ENCODE assay signal across 1 cellular context in genomic region chr12:51953011-51953568, GRCh38.
TF ChIP-seq lines count a peak whose summit lies in the region.

No MANE protein-coding gene starts in this region.

TF ChIP-seq in K562, 482 proteins besides CTCF, POLR2A, EP300 and RAD21:
- no peak for TF ChIP-seq WHSC1 (IDR thresholded peaks at IDR 0.05; ENCODE audit: low read length)
- TF ChIP-seq THRB (CRISPR knock-in tag; conservative IDR thresholded peaks at IDR 0.05): no peak
- TF ChIP-seq MAZ (CRISPR knock-in tag; conservative IDR thresholded peaks at IDR 0.05 in 1 of 2, IDR thresholded peaks at IDR 0.05 in 1 of 2): no peak
- no peak for TF ChIP-seq SOX6 (IDR thresholded peaks at IDR 0.05)
- no peak for TF ChIP-seq KAT8 (IDR thresholded peaks at IDR 0.05; ENCODE audit: low read depth)
- no peak for TF ChIP-seq ID3 (CRISPR knock-in tag; IDR thresholded peaks at IDR 0.05)
- TF ChIP-seq ID3 (tag; IDR thresholded peaks at IDR 0.05): no peak
- no peak for TF ChIP-seq E2F3 (CRISPR knock-in tag; IDR thresholded peaks at IDR 0.05)
